25 cellular contexts compared by ENCODE assay signal in genomic region chr2:180990794-180991193, GRCh38.
"Had no signal": no experiment of that assay in that cellular context is flagged by ENCODE, and none has a peak within 500 bp of the region (broad histone marks: within the 10 kb centered on the region; RNA-seq: fewer than 3 reads in every experiment).

No MANE protein-coding gene starts in this region.

- H3K27me3 Mint-ChIP-seq: activated CD4-positive, alpha-beta memory T cell treated with anti-CD3 and anti-CD28 coated beads, Interleukin-2, amount 10 ng/mL, durations not matched to agents 7 days and 5 days; activated CD4-positive, alpha-beta T cell treated with anti-CD3 and anti-CD28 coated beads for 36 hours; activated naive CD4-positive, alpha-beta T cell treated with anti-CD3 and anti-CD28 coated beads, Interleukin-2, amount 50 U/mL, for 24 hours; brain; dendritic cell treated with granulocyte-macrophage colony-stimulating factor and Interleukin-4, amounts not matched to agents 40 ng/mL and 50 ng/mL, for 4 days; naive thymus-derived CD4-positive, alpha-beta T cell; stimulated activated naive CD8-positive, alpha-beta T cell treated with anti-CD3 and anti-CD28 coated beads, Interleukin-15, amount 100 ng/mL, for 72 hours had no signal

- H3K27me3 ChIP-seq: neural progenitor cell, tibial artery had no signal

- DNase-seq: activated CD4-positive, alpha-beta memory T cell treated with anti-CD3 and anti-CD28 coated beads, Interleukin-2, amount 10 ng/mL, durations not matched to agents 7 days and 5 days; activated CD4-positive, alpha-beta T cell treated with anti-CD3 and anti-CD28 coated beads for 36 hours; activated gamma-delta T cell; activated T-cell treated with anti-CD3 and anti-CD28 coated beads for 4 hours; anterior cingulate cortex; effector CD4-positive, alpha-beta T cell; erythroblast; foreskin melanocyte; kidney; lower lobe of right lung; naive thymus-derived CD4-positive, alpha-beta T cell; posterior cingulate gyrus; small intestine; stimulated activated CD4-positive, alpha-beta T cell treated with anti-CD3 and anti-CD28 coated beads, Interleukin-2, amount 100 ng/mL, for 24 hours; stimulated activated naive CD8-positive, alpha-beta T cell treated with anti-CD3 and anti-CD28 coated beads, Interleukin-15, amount 100 ng/mL, for 72 hours; tibial artery had no signal

- H3K27ac ChIP-seq: lower lobe of right lung, neural progenitor cell, tibial artery had no signal

- H2AFZ ChIP-seq: neural progenitor cell had no signal

- H3K9ac ChIP-seq: neural progenitor cell had no signal

- H3K4me3 Mint-ChIP-seq: activated CD4-positive, alpha-beta memory T cell treated with anti-CD3 and anti-CD28 coated beads, Interleukin-2, amount 10 ng/mL, durations not matched to agents 7 days and 5 days; activated CD4-positive, alpha-beta T cell treated with anti-CD3 and anti-CD28 coated beads for 36 hours; activated naive CD4-positive, alpha-beta T cell treated with anti-CD3 and anti-CD28 coated beads, Interleukin-2, amount 50 U/mL, for 24 hours; activated T-helper 1 cell treated with anti-CD3 and anti-CD28 coated beads, Interleukin-12 subunit alpha, Interleukin-12 subunit beta, Interleukin-2, Interleukin-4 antibody, amounts not matched to agents 30 ng/mL and 10 ng/mL and 1 ng/mL, durations not matched to agents 14 hours and 24 hours and 36 hours; brain; dendritic cell treated with granulocyte-macrophage colony-stimulating factor and Interleukin-4, amounts not matched to agents 40 ng/mL and 50 ng/mL, for 4 days; naive thymus-derived CD4-positive, alpha-beta T cell; neural progenitor cell; stimulated activated effector memory CD8-positive, alpha-beta T cell treated with anti-CD3 and anti-CD28 coated beads, Interleukin-12 subunit alpha, Interleukin-12 subunit beta, amount 100 ng/mL, for 72 hours; stimulated activated naive CD8-positive, alpha-beta T cell treated with anti-CD3 and anti-CD28 coated beads, Interleukin-15, amount 100 ng/mL, for 72 hours had no signal

- FAIRE-seq: endometrium, kidney, small intestine, TTC549 had no signal

- ATAC-seq: activated CD4-positive, alpha-beta T cell treated with anti-CD3 and anti-CD28 coated beads for 36 hours; lower lobe of right lung; naive thymus-derived CD4-positive, alpha-beta T cell; sciatic nerve; stimulated activated effector memory CD8-positive, alpha-beta T cell treated with anti-CD3 and anti-CD28 coated beads, Interleukin-12 subunit alpha, Interleukin-12 subunit beta, amount 100 ng/mL, for 72 hours; stimulated activated naive CD8-positive, alpha-beta T cell treated with anti-CD3 and anti-CD28 coated beads, Interleukin-15, amount 100 ng/mL, for 72 hours had no signal

- H3K9me3 Mint-ChIP-seq: activated CD4-positive, alpha-beta memory T cell treated with anti-CD3 and anti-CD28 coated beads, Interleukin-2, amount 10 ng/mL, durations not matched to agents 7 days and 5 days; activated naive CD4-positive, alpha-beta T cell treated with anti-CD3 and anti-CD28 coated beads, Interleukin-2, amount 50 U/mL, for 24 hours; activated T-helper 1 cell treated with anti-CD3 and anti-CD28 coated beads, Interleukin-12 subunit alpha, Interleukin-12 subunit beta, Interleukin-2, Interleukin-4 antibody, amounts not matched to agents 30 ng/mL and 10 ng/mL and 1 ng/mL, durations not matched to agents 14 hours and 24 hours and 36 hours; brain; dendritic cell treated with granulocyte-macrophage colony-stimulating factor and Interleukin-4, amounts not matched to agents 40 ng/mL and 50 ng/mL, for 4 days; naive thymus-derived CD4-positive, alpha-beta T cell; stimulated activated effector memory CD8-positive, alpha-beta T cell treated with anti-CD3 and anti-CD28 coated beads, Interleukin-12 subunit alpha, Interleukin-12 subunit beta, amount 100 ng/mL, for 72 hours; stimulated activated naive CD8-positive, alpha-beta T cell treated with anti-CD3 and anti-CD28 coated beads, Interleukin-15, amount 100 ng/mL, for 72 hours had no signal

- H3K36me3 ChIP-seq: neural progenitor cell had no signal

- H3K27ac Mint-ChIP-seq: activated CD4-positive, alpha-beta memory T cell treated with anti-CD3 and anti-CD28 coated beads, Interleukin-2, amount 10 ng/mL, durations not matched to agents 7 days and 5 days; activated CD4-positive, alpha-beta T cell treated with anti-CD3 and anti-CD28 coated beads for 36 hours; activated naive CD4-positive, alpha-beta T cell treated with anti-CD3 and anti-CD28 coated beads, Interleukin-2, amount 50 U/mL, for 24 hours; activated T-helper 1 cell treated with anti-CD3 and anti-CD28 coated beads, Interleukin-12 subunit alpha, Interleukin-12 subunit beta, Interleukin-2, Interleukin-4 antibody, amounts not matched to agents 30 ng/mL and 10 ng/mL and 1 ng/mL, durations not matched to agents 14 hours and 24 hours and 36 hours; brain; dendritic cell treated with granulocyte-macrophage colony-stimulating factor and Interleukin-4, amounts not matched to agents 40 ng/mL and 50 ng/mL, for 4 days; neural progenitor cell; stimulated activated effector memory CD8-positive, alpha-beta T cell treated with anti-CD3 and anti-CD28 coated beads, Interleukin-12 subunit alpha, Interleukin-12 subunit beta, amount 100 ng/mL, for 72 hours; stimulated activated naive CD8-positive, alpha-beta T cell treated with anti-CD3 and anti-CD28 coated beads, Interleukin-15, amount 100 ng/mL, for 72 hours had no signal

- H3K4me2 ChIP-seq: neural progenitor cell had no signal

- H3K9me3 ChIP-seq: lower lobe of right lung, tibial artery had no signal

- H3K4me3 ChIP-seq: lower lobe of right lung, neural progenitor cell, tibial artery had no signal
